1 cellular context compared by ENCODE assay signal in the genomic region with DNA sequence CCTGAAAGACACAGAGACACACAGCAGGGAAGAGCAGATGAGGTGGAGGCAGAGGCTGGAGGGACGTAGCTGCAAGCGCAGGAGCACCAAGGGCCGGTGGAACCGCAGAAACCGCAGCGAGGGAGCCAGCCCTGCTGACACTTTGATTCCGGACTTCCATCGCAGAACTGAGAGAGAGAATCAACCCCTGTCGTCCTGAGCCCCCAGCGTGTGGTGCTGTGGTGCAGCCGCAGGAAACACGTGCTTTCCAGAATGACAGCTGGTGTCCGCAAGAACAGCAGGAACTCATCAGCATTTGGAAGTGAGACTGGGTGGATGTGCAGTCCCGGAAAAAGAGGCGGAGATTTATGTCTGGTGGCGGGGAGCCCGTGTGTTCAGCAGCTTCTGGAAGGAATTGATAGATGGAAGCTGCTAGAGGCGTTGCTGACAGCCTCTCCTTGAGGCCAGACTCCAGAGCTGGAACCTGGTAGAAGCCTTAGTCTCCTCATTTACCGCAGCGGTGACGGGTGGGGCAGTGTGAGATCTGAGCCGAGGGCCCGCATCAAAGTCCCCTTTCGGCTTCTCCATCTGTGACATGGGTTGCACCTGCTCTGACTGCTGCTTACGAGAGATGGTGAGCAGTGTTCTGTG.
TF ChIP-seq lines count a peak whose summit lies in the region.

No MANE protein-coding gene starts in this region.

TF ChIP-seq in A549, 52 proteins besides CTCF, POLR2A, EP300 and RAD21 (continued from another document):
- TF ChIP-seq MAFK (IDR thresholded peaks at IDR 0.05; ENCODE audit: partially characterized antibody): no peak
- TF ChIP-seq KDM5A (IDR thresholded peaks at IDR 0.05): no peak
- TF ChIP-seq, protein P1, sequence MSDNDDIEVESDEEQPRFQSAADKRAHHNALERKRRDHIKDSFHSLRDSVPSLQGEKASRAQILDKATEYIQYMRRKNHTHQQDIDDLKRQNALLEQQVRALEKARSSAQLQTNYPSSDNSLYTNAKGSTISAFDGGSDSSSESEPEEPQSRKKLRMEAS (IDR thresholded peaks at IDR 0.05): peak; percentile 82
- TF ChIP-seq EHF (CRISPR knock-in tag; IDR thresholded peaks at IDR 0.05): no peak
- no peak for TF ChIP-seq JUNB (IDR thresholded peaks at IDR 0.05)
- TF ChIP-seq, protein P2, sequence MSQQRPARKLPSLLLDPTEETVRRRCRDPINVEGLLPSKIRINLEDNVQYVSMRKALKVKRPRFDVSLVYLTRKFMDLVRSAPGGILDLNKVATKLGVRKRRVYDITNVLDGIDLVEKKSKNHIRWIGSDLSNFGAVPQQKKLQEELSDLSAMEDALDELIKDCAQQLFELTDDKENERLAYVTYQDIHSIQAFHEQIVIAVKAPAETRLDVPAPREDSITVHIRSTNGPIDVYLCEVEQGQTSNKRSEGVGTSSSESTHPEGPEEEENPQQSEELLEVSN (IDR thresholded peaks at IDR 0.05; ENCODE audit: borderline replicate concordance, low read depth): peak; percentile 35; the same call in 1 of the 2 replicates
TF ChIP-seq in A549: peak in this region for 2.
